22 cellular contexts compared by ENCODE assay signal in genomic region chr16:47920709-47921108, GRCh38.
DNase-seq lines count a peak whose midpoint lies in the region; ATAC-seq, FAIRE-seq and TF ChIP-seq lines count a peak whose summit lies in the region.
"Had no signal": no experiment of that assay in that cellular context is flagged by ENCODE, and none has a peak within 500 bp of the region (broad histone marks: within the 10 kb centered on the region; RNA-seq: fewer than 3 reads in every experiment).

No MANE protein-coding gene starts in this region.

- no peak; a peak in 1 of 6 replicates for ATAC-seq in A549
- no peak for ATAC-seq in HG02973 (IDR thresholded peaks at IDR 0.05; ENCODE audit: unreplicated experiment)
- ATAC-seq in HG03135 (IDR thresholded peaks at IDR 0.05; ENCODE audit: unreplicated experiment) = no peak

- TF ChIP-seq CTCF in A549 (IDR thresholded peaks at IDR 0.05) = no peak
- TF ChIP-seq CTCF in HEK293 (tag by site-specific recombination; IDR thresholded peaks at IDR 0.05) = no peak
- no peak for TF ChIP-seq CTCF in VCaP (conservative IDR thresholded peaks at IDR 0.05)
- TF ChIP-seq CTCF in neural crest cell (conservative IDR thresholded peaks at IDR 0.05) = no peak
- no peak for TF ChIP-seq CTCF in colonic mucosa (IDR thresholded peaks at IDR 0.05)

- CTCF ChIA-PET in A549 (lab: Yijun Ruan, JAX) (no interaction called here), HEK293 (lab: Yijun Ruan, JAX) (no interaction called here)

- no peak overlapping the region for H3K9ac ChIP-seq in colonic mucosa (ENCODE audit: low read depth in 2 of 2, low read length in 2 of 2)
- H3K9ac ChIP-seq: GM23248 had no signal

- no peaks in the 10 kb centered on the region for H3K27me3 Mint-ChIP-seq in neural crest cell (ENCODE audit: low read depth)
- H3K27me3 Mint-ChIP-seq: B cell, IgD-negative memory B cell had no signal

- no peak for TF ChIP-seq RAD21 in A549 (conservative IDR thresholded peaks at IDR 0.05 in 1 of 2, IDR thresholded peaks at IDR 0.05 in 1 of 2)

- no peak for TF ChIP-seq EP300 in A549 (IDR thresholded peaks at IDR 0.05)

- H3K27ac ChIP-seq in A549 (no peak overlapping the region), HEK293 (ENCODE audit: extremely low read depth, low read depth, low read length) (no peak overlapping the region), VCaP (peak overlapping the region; percentile 54), colonic mucosa (no peak overlapping the region)
- H3K27ac ChIP-seq: GM23248 had no signal

- POLR2A ChIA-PET in A549 (lab: Yijun Ruan, JAX) (no interaction called here), HEK293 (lab: Yijun Ruan, JAX) (no interaction called here)

- H3K4me2 ChIP-seq in A549 = peak overlapping the region; percentile 42

- H3K4me3 Mint-ChIP-seq in neural crest cell = no peak overlapping the region
- H3K4me3 Mint-ChIP-seq: B cell, CD14-positive monocyte, H9, IgD-negative memory B cell had no signal

- intact Hi-C loops in colonic mucosa (cut with DNase I) = no loop called here

- 0% methylated on average over 1 of the region's 1 CpG for WGBS in A549 (ENCODE audit: missing lambda C conversion rate)

- peak; percentile 74 for FAIRE-seq in A549 (lab: Jason Lieb, UNC)
- FAIRE-seq: A204.1, GM12891 had no signal

- peaks cover 46% of the 10 kb centered on the region for H3K4me1 Mint-ChIP-seq in neural crest cell
- H3K4me1 Mint-ChIP-seq: B cell, CD14-positive monocyte, H9, IgD-negative memory B cell had no signal

- DNase-seq in A549 (ENCODE audit: low read depth in 1 of 2, low spot score in 1 of 2) (peak; percentile 13 to 20), neural crest cell (ENCODE audit: low read depth, low spot score) (no peak), colonic mucosa (no peak)
- DNase-seq: DMS 273 treated with DMSO at 0.1 percent for 48 hours, GM23248, H9, NCI-H1694, NCI-H2081, NCI-H2171, NCI-H524 treated with DMSO at 0.1 percent for 48 hours, OCI-M1, RPMI8226, SHP77 had no signal

- H3K4me3 ChIP-seq in A549 (no peak overlapping the region), HEK293 (ENCODE audit: low read depth, low read length) (no peak overlapping the region), colonic mucosa (no peak overlapping the region)
- H3K4me3 ChIP-seq: GM23248 had no signal

- H3K36me3 ChIP-seq in HEK293 (ENCODE audit: control insufficient read depth in 2 of 2, insufficient read depth in 1 of 2, low read length in 2 of 2) = no peaks in the 10 kb centered on the region
- H3K36me3 ChIP-seq in colonic mucosa = no peaks in the 10 kb centered on the region

- peak overlapping the region; percentile 76 for H3K27ac Mint-ChIP-seq in neural crest cell (ENCODE audit: unreplicated experiment)
- H3K27ac Mint-ChIP-seq: B cell, CD14-positive monocyte, H9, IgD-negative memory B cell had no signal

- H3K4me1 ChIP-seq in A549 (peaks cover 14% of the 10 kb centered on the region), HEK293 (ENCODE audit: control insufficient read depth, insufficient read depth, low read length) (no peaks in the 10 kb centered on the region), colonic mucosa (no peaks in the 10 kb centered on the region)

- no peaks in the 10 kb centered on the region for H3K27me3 ChIP-seq in colonic mucosa

- H3K9me3 Mint-ChIP-seq in neural crest cell = peaks cover 5% of the 10 kb centered on the region
- H3K9me3 Mint-ChIP-seq: IgD-negative memory B cell had no signal

- H3K9me3 ChIP-seq in A549 = no peaks in the 10 kb centered on the region
- no peaks in the 10 kb centered on the region for H3K9me3 ChIP-seq in HEK293 (ENCODE audit: control insufficient read depth, insufficient read depth, low read depth, low read length)
- H3K9me3 ChIP-seq in colonic mucosa = no peaks in the 10 kb centered on the region

- H3K36me3 Mint-ChIP-seq in neural crest cell (ENCODE audit: low read depth) = no peaks in the 10 kb centered on the region
- H3K36me3 Mint-ChIP-seq: CD14-positive monocyte, IgD-negative memory B cell had no signal

- TF ChIP-seq POLR2A in A549 (IDR thresholded peaks at IDR 0.05; ENCODE audit: low read length) = no peak

TF ChIP-seq in A549, 52 proteins besides CTCF, POLR2A, EP300 and RAD21 (continues in another document):
- TF ChIP-seq BHLHE40 (IDR thresholded peaks at IDR 0.05; ENCODE audit: low read depth, low read length) (no peak), POLR2AphosphoS2 (conservative IDR thresholded peaks at IDR 0.05; ENCODE audit: low read length) (no peak), CBX8 (IDR thresholded peaks at IDR 0.05) (no peak), USF2 (IDR thresholded peaks at IDR 0.05) (no peak), SMC3 (IDR thresholded peaks at IDR 0.05) (no peak), NFE2L2 (conservative IDR thresholded peaks at IDR 0.05; ENCODE audit: low read length) (no peak), MAX (IDR thresholded peaks at IDR 0.05) (no peak), ESRRA (IDR thresholded peaks at IDR 0.05; ENCODE audit: borderline replicate concordance, low read length) (no peak), CHD4 (IDR thresholded peaks at IDR 0.05; ENCODE audit: borderline replicate concordance) (no peak), HOXA7 (CRISPR knock-in tag; IDR thresholded peaks at IDR 0.05) (no peak), ZNF302 (CRISPR knock-in tag; IDR thresholded peaks at IDR 0.05) (no peak), HMGXB4 (CRISPR knock-in tag; IDR thresholded peaks at IDR 0.05; ENCODE audit: borderline replicate concordance) (no peak), TFCP2L1 (CRISPR knock-in tag; IDR thresholded peaks at IDR 0.05) (no peak), PHF8 (IDR thresholded peaks at IDR 0.05; ENCODE audit: borderline replicate concordance, low read depth) (no peak)

TF ChIP-seq in HEK293, 187 proteins besides CTCF, POLR2A, EP300 and RAD21:
- TF ChIP-seq EGR2 (tag by site-specific recombination; IDR thresholded peaks at IDR 0.05; ENCODE audit: low read depth) (peak; percentile 45; the same call in 1 of the 2 replicates), MZF1 (tag by site-specific recombination; IDR thresholded peaks at IDR 0.05; ENCODE audit: borderline replicate concordance) (no peak)

Comparison
In these comparisons a context has a peak if more than half of its experiments do, and no peak if none do; other contexts are left out.
1. DNase-seq: peak in A549 (2 of 2); none in neural crest cell (single experiment) and colonic mucosa (single experiment).